8 cellular contexts compared by ENCODE assay signal in genomic region chr6:30238178-30238795, GRCh38.
DNase-seq lines count a peak whose midpoint lies in the region; ATAC-seq lines count a peak whose summit lies in the region.

No MANE protein-coding gene starts in this region.

- ATAC-seq in HG03196 (IDR thresholded peaks at IDR 0.05; ENCODE audit: unreplicated experiment) (no peak), HG03025 (IDR thresholded peaks at IDR 0.05; ENCODE audit: low FRiP score, unreplicated experiment) (no peak)

- in situ Hi-C loops in ACHN (cut with HindIII; ENCODE audit: low pct_ligation_motif_present, low pct_unique_long_range_greater_than_20kb, low sequenced_read_pairs) = loop anchor here (25.0 kb wide), 1 partner anchor 149 kb away; no protein-coding TSS in a partner anchor

- DNase-seq in ACHN (peak; percentile 21), ELR (ENCODE audit: low read depth) (peak; percentile 59), RKO (ENCODE audit: low spot score) (peak; percentile 25), germinal center (ENCODE audit: low spot score) (peak; percentile 43), AG08396 (ENCODE audit: low spot score) (no peak), NCI-H2227 (lab: John Stamatoyannopoulos, UW; ENCODE audit: unreplicated experiment) (no peak)

Comparison
In these comparisons a context has a peak if more than half of its experiments do, and no peak if none do; other contexts are left out.
1. DNase-seq: peak in ACHN (single experiment), ELR (single experiment), RKO (single experiment) and germinal center (single experiment); none in AG08396 (single experiment) and NCI-H2227 (single experiment).